In the genomic region with DNA sequence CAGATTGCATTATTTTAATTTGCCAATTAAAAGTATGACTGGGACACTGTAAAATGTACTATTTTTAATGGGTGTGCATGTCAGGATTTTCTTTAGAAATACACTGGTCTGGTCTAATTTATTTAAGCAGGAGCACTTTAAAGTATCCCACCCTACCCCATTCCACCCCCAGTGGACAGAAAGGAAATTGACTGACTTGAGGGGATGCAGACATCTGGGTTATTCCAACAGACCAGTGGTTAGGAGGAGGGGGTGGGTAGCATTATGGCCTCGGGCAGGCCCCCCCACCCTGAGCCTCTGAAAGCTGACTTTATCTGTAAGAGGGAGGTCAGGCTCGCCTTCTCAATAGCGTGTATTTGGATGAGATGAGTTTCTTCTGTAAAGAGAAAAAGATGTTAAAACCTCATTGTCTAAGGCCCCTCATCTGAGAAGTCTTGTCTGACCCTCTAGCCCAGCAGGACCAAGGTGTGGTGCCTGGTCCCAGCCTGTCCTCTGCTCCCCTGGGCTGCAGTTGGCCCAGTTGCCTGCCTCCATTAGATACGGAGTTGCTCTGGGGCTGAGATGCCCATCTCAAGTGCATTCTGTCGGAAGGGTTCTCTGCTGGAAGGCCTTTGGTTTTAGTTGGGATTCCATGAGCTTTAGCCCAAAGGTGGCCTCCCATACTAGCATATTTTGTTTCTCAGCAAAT, we compare ENCODE assay signal across 14 cellular contexts. TPM values are rescaled to one million over a fixed set of nuclear protein-coding genes. Genes with fewer than 3 reads are reported as not detected.
A peak's percentile ranks its signal among the peaks of the same experiment; 100 is the strongest.
DNase-seq lines count a peak whose midpoint lies in the region; ATAC-seq, FAIRE-seq and TF ChIP-seq lines count a peak whose summit lies in the region.
"Had no signal": no experiment of that assay in that cellular context is flagged by ENCODE, and none has a peak within 500 bp of the region (broad histone marks: within the 10 kb centered on the region; RNA-seq: fewer than 3 reads in every experiment).

No MANE protein-coding gene starts in this region.

- H3K4me1 Mint-ChIP-seq in memory B cell (peaks cover 34% of the 10 kb centered on the region), mesothelial cell of epicardium (peaks cover 30% of the 10 kb centered on the region)

- peak; percentile 46 for TF ChIP-seq CTCF in BE2C (IDR thresholded peaks at IDR 0.05; ENCODE audit: low read depth, low read length)
- peak; percentile 15 for TF ChIP-seq CTCF in GM12865 (IDR thresholded peaks at IDR 0.05; ENCODE audit: insufficient read depth, low read depth, low read length, missing control alignments)
- TF ChIP-seq CTCF in WERI-Rb-1 (IDR thresholded peaks at IDR 0.05; ENCODE audit: low read depth, low read length) = 0 out of 2 replicates have a peak, but pooled peaks have one; percentile 1
- TF ChIP-seq CTCF in mesothelial cell of epicardium (IDR thresholded peaks at IDR 0.05; ENCODE audit: unreplicated experiment) = no peak

- no peaks in the 10 kb centered on the region for H3K27me3 ChIP-seq in BE2C
- no peaks in the 10 kb centered on the region for H3K27me3 ChIP-seq in WERI-Rb-1 (ENCODE audit: insufficient read depth, low read depth, severe bottlenecking)

- no peaks in the 10 kb centered on the region for H3K9me3 ChIP-seq in BE2C
- H3K9me3 ChIP-seq in WERI-Rb-1 (ENCODE audit: severe bottlenecking) = no peaks in the 10 kb centered on the region

- H3K36me3 Mint-ChIP-seq in memory B cell (peaks cover 33% of the 10 kb centered on the region), mesothelial cell of epicardium (peaks cover 28% of the 10 kb centered on the region)

- DNase-seq in BE2C (no peak), GM12865 (ENCODE audit: low read depth) (no peak), WERI-Rb-1 (no peak), memory B cell (ENCODE audit: low spot score in 2 of 2) (no peak), mesothelial cell of epicardium (ENCODE audit: low spot score in 2 of 2, unreplicated experiment in 2 of 2) (no peak), NCI-H345 (lab: John Stamatoyannopoulos, UW) (no peak), RCC 7860 (ENCODE audit: low spot score) (no peak)
- DNase-seq: anterior cingulate cortex; naive B cell; stimulated activated CD4-positive, alpha-beta T cell treated with anti-CD3 and anti-CD28 coated beads, Interleukin-4, amount 100 ng/mL, for 4 hours; T-helper 9 cell had no signal

- H3K27ac Mint-ChIP-seq in memory B cell (peak overlapping the region; percentile 39), mesothelial cell of epicardium (no peak overlapping the region)

- no peak overlapping the region for H3K27ac ChIP-seq in WERI-Rb-1
- H3K27ac ChIP-seq: HL-60 had no signal

- H3K4me3 ChIP-seq in BE2C (ENCODE audit: low read depth, low read length) (no peak overlapping the region), GM12865 (ENCODE audit: low read depth, low read length) (no peak overlapping the region), WERI-Rb-1 (ENCODE audit: low read depth, low read length) (no peak overlapping the region)

- no peak for FAIRE-seq in RCC 7860 (lab: Jason Lieb, UNC)

- peaks cover 92% of the 10 kb centered on the region for H3K36me3 ChIP-seq in BE2C
- peaks cover 83% of the 10 kb centered on the region for H3K36me3 ChIP-seq in WERI-Rb-1

- H3K4me3 Mint-ChIP-seq in memory B cell = no peak overlapping the region
- H3K4me3 Mint-ChIP-seq in mesothelial cell of epicardium = no peak overlapping the region

- H3K9me3 Mint-ChIP-seq in memory B cell = no peaks in the 10 kb centered on the region
- H3K9me3 Mint-ChIP-seq in mesothelial cell of epicardium = no peaks in the 10 kb centered on the region

- no peak for ATAC-seq in memory B cell (ENCODE audit: low read depth)
- no peak for ATAC-seq in GM19328 (IDR thresholded peaks at IDR 0.05; ENCODE audit: unreplicated experiment)

- H3K27me3 Mint-ChIP-seq in memory B cell (no peaks in the 10 kb centered on the region), mesothelial cell of epicardium (ENCODE audit: low read depth) (peaks cover 2% of the 10 kb centered on the region)

- peaks cover 6% of the 10 kb centered on the region; the same call in 1 of the 2 replicates for H3K4me1 ChIP-seq in BE2C

RNA-seq across cellular contexts. Expression of a gene that starts 4.4 kb away (rescaled TPM):
- polyA plus RNA-seq in BE2C (2012; ENCODE audit: insufficient read depth, insufficient read length, low read depth) = 282 TPM
- 198 to 209 TPM (median 204 TPM) in 3 replicates for total RNA-seq in mesothelial cell of epicardium

RNA-seq across cellular contexts. Expression of a gene that starts 21.5 kb away (rescaled TPM):
- not detected for polyA plus RNA-seq in BE2C (2012; ENCODE audit: insufficient read depth, insufficient read length, low read depth)
- not detected in 3 replicates for total RNA-seq in mesothelial cell of epicardium
- polyA plus RNA-seq: urinary bladder had no signal

RNA-seq across cellular contexts. Expression of a gene that starts 23.9 kb away (rescaled TPM):
- polyA plus RNA-seq in BE2C (2012; ENCODE audit: insufficient read depth, insufficient read length, low read depth) = 74.2 TPM
- 128 to 137 TPM (median 137 TPM) in 3 replicates for total RNA-seq in mesothelial cell of epicardium

RNA-seq across cellular contexts. Expression of a gene that starts 55.0 kb away (rescaled TPM):
- polyA plus RNA-seq in BE2C (2012; ENCODE audit: insufficient read depth, insufficient read length, low read depth) = 661 TPM
- total RNA-seq in mesothelial cell of epicardium = 112 to 120 TPM (median 116 TPM) in 3 replicates
